ENCODE assay signal across 8 cellular contexts in the genomic region with DNA sequence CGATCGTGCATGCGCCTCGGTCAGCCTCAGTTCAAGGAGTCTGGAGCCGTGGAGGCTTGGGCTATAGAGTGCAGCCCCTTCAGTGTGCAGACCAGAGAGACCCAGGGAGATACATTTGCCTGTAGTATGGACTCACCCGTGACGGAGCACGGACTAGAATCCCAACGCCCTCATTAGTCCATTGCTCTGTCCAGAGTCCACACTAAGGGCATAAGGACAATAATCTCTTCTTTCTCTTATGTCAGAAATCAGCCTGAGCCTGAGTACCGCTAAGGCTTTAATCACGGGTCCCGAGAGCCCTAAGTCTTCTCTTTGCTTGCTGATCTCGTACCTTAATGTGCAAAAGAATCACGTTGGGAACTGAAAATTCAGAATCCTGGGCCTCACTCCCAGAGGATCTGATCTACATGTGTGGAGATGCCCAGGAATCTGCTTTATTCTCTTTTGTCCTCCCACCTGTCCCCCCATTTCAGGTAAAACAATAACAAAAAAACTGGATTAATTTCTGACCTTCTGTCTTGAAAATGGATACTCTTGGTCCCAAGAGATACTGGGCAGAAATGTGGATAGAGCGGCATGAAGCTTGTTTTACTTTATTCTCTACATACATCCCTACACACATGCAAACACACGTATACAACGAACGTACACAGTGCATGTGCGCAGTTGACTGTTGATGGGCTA. TPM values are rescaled to one million over a fixed set of nuclear protein-coding genes. Genes with fewer than 3 reads are reported as not detected.
DNase-seq lines count a peak whose midpoint lies in the region; ATAC-seq lines count a peak whose summit lies in the region.

No MANE protein-coding gene starts in this region.

- H3K4me1 ChIP-seq in NT2/D1 (ENCODE audit: insufficient read depth, insufficient read length) (no peaks in the 10 kb centered on the region), duodenal mucosa (ENCODE audit: control insufficient read depth in 1 of 2, insufficient read depth in 2 of 2, low read length in 2 of 2) (peaks cover 12 to 15% of the 10 kb centered on the region in 2 donors), mesodermal cell (ENCODE audit: control insufficient read depth, insufficient read depth, low read length, poor library complexity, severe bottlenecking) (no peaks in the 10 kb centered on the region), urinary bladder (ENCODE audit: insufficient read depth) (no peaks in the 10 kb centered on the region)

- H3K9ac ChIP-seq in NT2/D1 (ENCODE audit: insufficient read length, low read depth), result peak overlapping the region; percentile 95
- peak overlapping the region; percentile 55 to 76 for H3K9ac ChIP-seq in duodenal mucosa (ENCODE audit: low read depth in 1 of 2, low read length in 2 of 2)

- ATAC-seq in HG02798 (IDR thresholded peaks at IDR 0.05; ENCODE audit: poor library complexity, unreplicated experiment), result peak; percentile 24

- H3K4me3 Mint-ChIP-seq in activated T-cell treated with anti-CD3 and anti-CD28 coated beads, Interleukin-2, amount 50 U/mL, for 24 hours, result peak overlapping the region; percentile 84

- WGBS in mesodermal cell (ENCODE audit: insufficient coverage in 2 of 2), 2 experiments, result 7 to 25% methylated on average over 11 to 16 of the region's 19 CpGs
- 23% methylated on average over 19 of the region's 19 CpGs for WGBS in urinary bladder

- peaks cover 13% of the 10 kb centered on the region for H3K36me3 Mint-ChIP-seq in activated T-cell treated with anti-CD3 and anti-CD28 coated beads, Interleukin-2, amount 50 U/mL, for 24 hours (ENCODE audit: low read depth)

- H3K27me3 ChIP-seq in NT2/D1 (ENCODE audit: insufficient read depth, insufficient read length) (no peaks in the 10 kb centered on the region), duodenal mucosa (ENCODE audit: control insufficient read depth in 1 of 2, insufficient read depth in 2 of 2, low read length in 2 of 2) (no peaks in the 10 kb centered on the region)

- no peaks in the 10 kb centered on the region for H3K27me3 Mint-ChIP-seq in activated T-cell treated with anti-CD3 and anti-CD28 coated beads, Interleukin-2, amount 50 U/mL, for 24 hours

- peaks cover 16% of the 10 kb centered on the region for H3K36me3 ChIP-seq in NT2/D1 (ENCODE audit: insufficient read depth, insufficient read length, low read length)
- peaks cover 6 to 12% of the 10 kb centered on the region in 2 donors for H3K36me3 ChIP-seq in duodenal mucosa (ENCODE audit: control insufficient read depth in 1 of 2, insufficient read depth in 2 of 2, low read length in 2 of 2)
- peaks cover 6% of the 10 kb centered on the region for H3K36me3 ChIP-seq in mesodermal cell (ENCODE audit: control insufficient read depth, insufficient read depth, low read length)
- H3K36me3 ChIP-seq in urinary bladder (ENCODE audit: insufficient read depth), result peaks cover 2% of the 10 kb centered on the region

- peaks cover 27% of the 10 kb centered on the region for H3K4me1 Mint-ChIP-seq in activated T-cell treated with anti-CD3 and anti-CD28 coated beads, Interleukin-2, amount 50 U/mL, for 24 hours (ENCODE audit: low read depth)

- no peaks in the 10 kb centered on the region for H3K9me3 Mint-ChIP-seq in activated T-cell treated with anti-CD3 and anti-CD28 coated beads, Interleukin-2, amount 50 U/mL, for 24 hours

- H3K27ac Mint-ChIP-seq in activated T-cell treated with anti-CD3 and anti-CD28 coated beads, Interleukin-2, amount 50 U/mL, for 24 hours, result peak overlapping the region; percentile 50

- H3K9me3 ChIP-seq in NT2/D1 (ENCODE audit: insufficient read depth, low read length), result no peaks in the 10 kb centered on the region
- H3K9me3 ChIP-seq in duodenal mucosa (ENCODE audit: control insufficient read depth in 1 of 2, low read length in 2 of 2), result no peaks in the 10 kb centered on the region
- no peaks in the 10 kb centered on the region for H3K9me3 ChIP-seq in mesodermal cell (ENCODE audit: control insufficient read depth, low read length)

- no peak for DNase-seq in activated T-cell treated with anti-CD3 and anti-CD28 coated beads, Interleukin-2, amount 50 U/mL, for 24 hours
- DNase-seq in activated T-cell treated with anti-CD3 and anti-CD28 coated beads, Interleukin-2, amount 50 U/mL, for 1 hour, result no peak
- DNase-seq in NT2/D1 (ENCODE audit: low read depth, low spot score), result no peak
- DNase-seq in cortex of kidney (lab: John Stamatoyannopoulos, UW), result no peak

- H3K27ac ChIP-seq in duodenal mucosa (ENCODE audit: low read depth, low read length), result peak overlapping the region; percentile 84
- H3K27ac ChIP-seq in mesodermal cell (ENCODE audit: low read depth, low read length, severe bottlenecking), result peak overlapping the region; percentile 92
- no peak overlapping the region for H3K27ac ChIP-seq in urinary bladder (ENCODE audit: low read depth)

- H3K4me3 ChIP-seq in NT2/D1 (ENCODE audit: insufficient read length, low read depth) (peak overlapping the region; percentile 88), duodenal mucosa (ENCODE audit: low read depth in 1 of 2, low read length in 2 of 2) (peak overlapping the region; percentile 73 to 86), mesodermal cell (ENCODE audit: extremely low read depth, insufficient read depth, low read length, poor library complexity, severe bottlenecking) (peak overlapping the region; percentile 79), urinary bladder (ENCODE audit: low read depth, low read length) (peak overlapping the region; percentile 71)

RNA-seq across cellular contexts. Expression of gene BPHL, which starts 0.7 kb away (rescaled TPM):
- polyA plus RNA-seq in mesodermal cell (2013, experiment 1 of 2), result 23.3 TPM
- 21.1 TPM for polyA plus RNA-seq in mesodermal cell (2013, experiment 2 of 2)
- 23.7 TPM for total RNA-seq in urinary bladder
- 13.3 TPM for polyA plus RNA-seq in urinary bladder

RNA-seq across cellular contexts. Expression of gene TUBB2A, which starts 38.2 kb away (rescaled TPM):
- 172 TPM for polyA plus RNA-seq in mesodermal cell (2013, experiment 1 of 2)
- polyA plus RNA-seq in mesodermal cell (2013, experiment 2 of 2), result 143 TPM
- total RNA-seq in urinary bladder, result 52.8 TPM
- polyA plus RNA-seq in urinary bladder, result 96.2 TPM

RNA-seq across cellular contexts. Expression of gene RIPK1, which starts 50.9 kb away (rescaled TPM):
- 13.3 TPM for polyA plus RNA-seq in mesodermal cell (2013, experiment 1 of 2)
- polyA plus RNA-seq in mesodermal cell (2013, experiment 2 of 2), result 14.3 TPM
- total RNA-seq in urinary bladder, result 24.5 TPM
- polyA plus RNA-seq in urinary bladder, result 22.4 TPM
